In the genomic region with DNA sequence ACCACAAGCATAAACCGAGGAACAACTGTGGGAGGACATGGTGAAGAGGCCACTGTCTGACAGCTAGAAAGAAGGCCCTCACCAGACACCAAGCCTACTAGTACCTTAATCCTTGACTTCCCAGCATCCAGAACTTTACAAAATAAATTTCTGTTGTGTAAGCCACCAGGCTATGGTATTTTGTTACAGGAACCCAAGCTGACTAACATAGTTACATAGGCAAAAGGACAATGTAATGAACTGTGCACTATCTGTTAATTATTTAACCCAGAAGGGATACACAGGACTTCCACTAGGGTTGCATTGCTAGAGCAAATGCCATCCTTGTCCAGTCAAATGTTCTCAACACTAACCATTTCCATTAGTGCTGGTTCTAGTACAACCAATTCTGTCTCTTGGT, we compare ENCODE assay signal across 1 cellular context.
TF ChIP-seq lines count a peak whose summit lies in the region.

No MANE protein-coding gene starts in this region.

TF ChIP-seq in H1, 55 proteins besides CTCF, POLR2A, EP300 and RAD21 (continued from another document):
- TF ChIP-seq TAF7 (optimal IDR thresholded peaks at IDR 0.05; ENCODE audit: borderline replicate concordance, low read depth, low read length) (no peak), EZH2 (IDR thresholded peaks at IDR 0.05; ENCODE audit: low read depth, low read length, severe bottlenecking) (no peak), FOSL1 (IDR thresholded peaks at IDR 0.05; ENCODE audit: insufficient read depth, low read depth, low read length) (no peak), BRCA1 (IDR thresholded peaks at IDR 0.05; ENCODE audit: low read depth, low read length) (no peak), KDM4A (IDR thresholded peaks at IDR 0.05; ENCODE audit: low read depth, low read length, severe bottlenecking) (no peak), NANOG (IDR thresholded peaks at IDR 0.05; ENCODE audit: insufficient read depth, low read depth, low read length, poor library complexity, severe bottlenecking) (no peak), CHD1 (IDR thresholded peaks at IDR 0.05; ENCODE audit: low read depth, low read length) (no peak), SIRT6 (IDR thresholded peaks at IDR 0.05; ENCODE audit: low read length) (no peak), CTBP2 (IDR thresholded peaks at IDR 0.05; ENCODE audit: borderline replicate concordance, insufficient read depth, insufficient read length, low read length) (no peak), JUN (IDR thresholded peaks at IDR 0.05; ENCODE audit: low read depth, low read length) (no peak), CHD2 (IDR thresholded peaks at IDR 0.05; ENCODE audit: low read length) (no peak), SRF (IDR thresholded peaks at IDR 0.05; ENCODE audit: low read depth, low read length) (no peak), SP2 (IDR thresholded peaks at IDR 0.05; ENCODE audit: low read length) (no peak)
